ENCODE assay signal across 14 cellular contexts in the genomic region with DNA sequence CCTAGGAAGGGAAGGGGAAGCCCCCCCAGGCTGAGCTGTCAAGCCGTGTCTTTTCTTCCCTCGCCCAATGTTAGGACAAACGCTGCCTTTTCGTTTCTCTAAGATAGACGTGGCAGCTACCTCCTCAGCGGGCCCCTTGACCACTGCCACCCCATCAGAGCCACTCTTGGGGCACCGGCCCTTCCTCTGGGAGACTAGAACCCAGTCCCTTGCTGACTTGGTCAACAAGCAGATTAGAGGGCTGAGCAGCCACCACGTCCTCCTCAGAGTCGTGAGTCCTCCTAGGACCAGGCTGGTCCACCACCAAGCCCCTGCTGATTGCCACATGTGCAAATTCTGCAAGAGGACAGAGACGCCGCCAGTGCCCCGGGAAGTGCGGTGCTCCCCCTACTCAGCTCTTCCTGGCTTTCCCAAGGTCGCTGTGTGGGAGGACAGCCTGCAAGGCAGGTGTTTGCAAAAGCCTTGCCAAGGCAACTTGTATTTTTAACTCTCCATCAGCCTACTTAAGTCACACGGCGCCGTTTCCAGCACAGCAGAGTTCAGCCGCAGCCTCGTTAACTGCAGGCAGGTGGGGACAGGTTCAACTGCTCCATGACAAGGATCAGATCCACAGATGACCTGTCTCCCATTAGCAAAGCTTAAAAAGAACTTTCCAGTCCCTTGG.
DNase-seq lines count a peak whose midpoint lies in the region; ATAC-seq, FAIRE-seq and TF ChIP-seq lines count a peak whose summit lies in the region.
"Had no signal": no experiment of that assay in that cellular context is flagged by ENCODE, and none has a peak within 500 bp of the region (broad histone marks: within the 10 kb centered on the region; RNA-seq: fewer than 3 reads in every experiment).

No MANE protein-coding gene starts in this region.

- no peaks in the 10 kb centered on the region for H3K27me3 Mint-ChIP-seq in endodermal cell (ENCODE audit: insufficient read depth)
- no peaks in the 10 kb centered on the region for H3K27me3 Mint-ChIP-seq in activated T-helper 17 cell treated with anti-CD3 and anti-CD28 coated beads, Interleukin-2, amount 50 U/mL, for 72 hours

- H3K9me3 ChIP-seq in endodermal cell (ENCODE audit: control insufficient read depth, low read length) (no peaks in the 10 kb centered on the region), osteoblast (ENCODE audit: low read depth, low read length) (no peaks in the 10 kb centered on the region)

- no peak overlapping the region for H3K4me3 ChIP-seq in endodermal cell (ENCODE audit: low read length)
- H3K4me3 ChIP-seq in osteoblast (ENCODE audit: insufficient read depth, low read length): peak overlapping the region; percentile 16

- ATAC-seq in activated T-helper 17 cell treated with anti-CD3 and anti-CD28 coated beads, Interleukin-2, amount 50 U/mL, for 72 hours (replicated peaks): no peak

- peaks cover 15% of the 10 kb centered on the region for H3K4me1 Mint-ChIP-seq in endodermal cell
- no peaks in the 10 kb centered on the region for H3K4me1 Mint-ChIP-seq in activated T-helper 17 cell treated with anti-CD3 and anti-CD28 coated beads, Interleukin-2, amount 50 U/mL, for 72 hours

- H3K9me3 Mint-ChIP-seq in endodermal cell: no peaks in the 10 kb centered on the region
- H3K9me3 Mint-ChIP-seq in activated T-helper 17 cell treated with anti-CD3 and anti-CD28 coated beads, Interleukin-2, amount 50 U/mL, for 72 hours: no peaks in the 10 kb centered on the region
- H3K9me3 Mint-ChIP-seq: activated CD4-positive, alpha-beta memory T cell treated with anti-CD3 and anti-CD28 coated beads for 36 hours; CD4-positive, alpha-beta T cell had no signal

- no peak overlapping the region for H2AFZ ChIP-seq in osteoblast (ENCODE audit: low read length)

- no peak for FAIRE-seq in RCC 7860 (lab: Jason Lieb, UNC)

- CTCF ChIA-PET in HEK293T (lab: Yijun Ruan, JAX): no interaction called here

- H3K4me1 ChIP-seq in endodermal cell (ENCODE audit: control insufficient read depth, insufficient read depth, low read length) (peaks cover 14% of the 10 kb centered on the region), osteoblast (ENCODE audit: insufficient read depth, low read length) (peaks cover 7% of the 10 kb centered on the region)

- H3K27me3 ChIP-seq in endodermal cell (ENCODE audit: control insufficient read depth, insufficient read depth, low read length, poor library complexity, severe bottlenecking): no peaks in the 10 kb centered on the region
- H3K27me3 ChIP-seq in osteoblast (ENCODE audit: insufficient read depth, low read length): peaks cover 40% of the 10 kb centered on the region

- no peak overlapping the region for H3K27ac Mint-ChIP-seq in endodermal cell
- H3K27ac Mint-ChIP-seq in activated T-helper 17 cell treated with anti-CD3 and anti-CD28 coated beads, Interleukin-2, amount 50 U/mL, for 72 hours: no peak overlapping the region
- H3K27ac Mint-ChIP-seq: activated CD4-positive, alpha-beta memory T cell treated with anti-CD3 and anti-CD28 coated beads for 36 hours; CD4-positive, alpha-beta T cell had no signal

- H3K4me2 ChIP-seq in osteoblast (ENCODE audit: insufficient read depth, low read length): peak overlapping the region; percentile 45

- peaks cover 15% of the 10 kb centered on the region for H3K36me3 Mint-ChIP-seq in endodermal cell (ENCODE audit: low read depth)
- H3K36me3 Mint-ChIP-seq in activated T-helper 17 cell treated with anti-CD3 and anti-CD28 coated beads, Interleukin-2, amount 50 U/mL, for 72 hours (ENCODE audit: low read depth): peaks cover 8% of the 10 kb centered on the region
- H3K36me3 Mint-ChIP-seq: activated CD4-positive, alpha-beta memory T cell treated with anti-CD3 and anti-CD28 coated beads for 36 hours had no signal

- H3K36me3 ChIP-seq in endodermal cell (ENCODE audit: control insufficient read depth, insufficient read depth, low read length): peaks cover 6% of the 10 kb centered on the region
- peaks cover 12% of the 10 kb centered on the region for H3K36me3 ChIP-seq in osteoblast (ENCODE audit: insufficient read depth, low read length)

- no peak overlapping the region for H3K4me3 Mint-ChIP-seq in endodermal cell
- H3K4me3 Mint-ChIP-seq in activated T-helper 17 cell treated with anti-CD3 and anti-CD28 coated beads, Interleukin-2, amount 50 U/mL, for 72 hours: no peak overlapping the region
- H3K4me3 Mint-ChIP-seq: activated CD4-positive, alpha-beta memory T cell treated with anti-CD3 and anti-CD28 coated beads for 36 hours; CD4-positive, alpha-beta T cell had no signal

- H3K79me2 ChIP-seq in osteoblast (ENCODE audit: insufficient read depth, low read length): no peaks in the 10 kb centered on the region

- DNase-seq in DMS79 (lab: John Stamatoyannopoulos, UW): peak; percentile 88
- DNase-seq in NCI-H2107 (lab: John Stamatoyannopoulos, UW): peak; percentile 69
- no peak for DNase-seq in endodermal cell
- no peak for DNase-seq in osteoblast (ENCODE audit: insufficient read length, low spot score, missing footprints)
- DNase-seq in hippocampal formation (lab: John Stamatoyannopoulos, UW): no peak
- DNase-seq in RCC 7860 (ENCODE audit: low spot score): no peak
- no peak for DNase-seq in HEK293T (ENCODE audit: extremely low spot score)
- DNase-seq: activated CD4-positive, alpha-beta memory T cell treated with anti-CD3 and anti-CD28 coated beads for 36 hours; activated naive CD4-positive, alpha-beta T cell treated with anti-CD3 and anti-CD28 coated beads, Interleukin-2, amount 50 U/mL, for 16 hours; CD4-positive, alpha-beta T cell; effector CD8-positive, alpha-beta T cell; NCI-H446; stimulated activated CD4-positive, alpha-beta T cell treated with anti-CD3 and anti-CD28 coated beads, Interleukin-1b, Interleukin-23, amount 100 ng/mL, for 48 hours had no signal

- 89 to 94% methylated on average over 13 to 19 of the region's 19 CpGs for WGBS in endodermal cell (ENCODE audit: insufficient coverage in 1 of 2, insufficient read length in 1 of 2), 2 experiments

- no peaks in the 10 kb centered on the region for H4K20me1 ChIP-seq in osteoblast (ENCODE audit: insufficient read depth, low read length)

- TF ChIP-seq CTCF in endodermal cell (conservative IDR thresholded peaks at IDR 0.05): no peak
- no peak for TF ChIP-seq CTCF in osteoblast (IDR thresholded peaks at IDR 0.05; ENCODE audit: extremely low read depth, low read depth, low read length)

- H3K27ac ChIP-seq in endodermal cell (ENCODE audit: low read depth, low read length) (peak overlapping the region; percentile 38), osteoblast (ENCODE audit: low read depth, low read length) (no peak overlapping the region)

- H3K9ac ChIP-seq in endodermal cell (ENCODE audit: extremely low read depth, low read length, poor library complexity, severe bottlenecking): no peak overlapping the region

- POLR2A ChIA-PET in HEK293T (lab: Yijun Ruan, JAX): no interaction called here

TF ChIP-seq in HEK293T, 16 proteins besides CTCF, POLR2A, EP300 and RAD21:
- no peak for TF ChIP-seq TARDBP (IDR thresholded peaks at IDR 0.05)

Comparison
In these comparisons a context has a peak if more than half of its experiments do, and no peak if none do; other contexts are left out.
1. DNase-seq: peak in DMS79 (single experiment) and NCI-H2107 (single experiment); none in endodermal cell (single experiment), osteoblast (single experiment), hippocampal formation (0 of 2), RCC 7860 (single experiment) and HEK293T (single experiment).